In genomic region chr2:209653164-209653563, GRCh38 we compare ENCODE assay signal across 32 cellular contexts.
"Had no signal": no experiment of that assay in that cellular context is flagged by ENCODE, and none has a peak within 500 bp of the region (broad histone marks: within the 10 kb centered on the region; RNA-seq: fewer than 3 reads in every experiment).

No MANE protein-coding gene starts in this region.

- H3K9me3 Mint-ChIP-seq: activated CD4-positive, alpha-beta memory T cell treated with anti-CD3 and anti-CD28 coated beads for 36 hours; activated naive CD4-positive, alpha-beta T cell treated with anti-CD3 and anti-CD28 coated beads, Interleukin-2, amount 10 ng/mL, durations not matched to agents 7 days and 5 days; activated naive CD8-positive, alpha-beta T cell treated with anti-CD3 and anti-CD28 coated beads, Interleukin-2, amount 50 U/mL, for 24 hours; activated T-cell treated with anti-CD3 and anti-CD28 coated beads, Interleukin-2, amount 50 U/mL, for 4 hours; activated T-helper 1 cell treated with anti-CD3 and anti-CD28 coated beads, Interleukin-12 subunit alpha, Interleukin-12 subunit beta, Interleukin-2, Interleukin-4 antibody, amounts not matched to agents 30 ng/mL and 10 ng/mL and 1 ng/mL, durations not matched to agents 14 hours and 24 hours and 36 hours; T-helper 1 cell treated with Interleukin-12 subunit alpha and Interleukin-12 subunit beta and Interleukin-4 antibody, amounts not matched to agents 30 μg/mL and 1 μg/mL, for 36 hours; T-helper 2 cell treated with Interferon-gamma antibody and Interleukin-4, amounts not matched to agents 5 μg/mL and 100 μg/mL, for 36 hours had no signal

- H3K36me3 ChIP-seq: brain microvascular endothelial cell, Peyer's patch, SJSA1 had no signal

- H3K27me3 Mint-ChIP-seq: activated B cell treated with CpG ODN at 0.5 μM for 24 hours; activated CD4-positive, alpha-beta memory T cell treated with anti-CD3 and anti-CD28 coated beads for 36 hours; activated naive CD4-positive, alpha-beta T cell treated with anti-CD3 and anti-CD28 coated beads, Interleukin-2, amount 10 ng/mL, durations not matched to agents 7 days and 5 days; activated naive CD8-positive, alpha-beta T cell; activated naive CD8-positive, alpha-beta T cell treated with anti-CD3 and anti-CD28 coated beads, Interleukin-2, amount 50 U/mL, for 24 hours had no signal

- H3K4me3 ChIP-seq: Peyer's patch, SJSA1 had no signal

- H3K4me1 Mint-ChIP-seq: activated B cell treated with CpG ODN at 0.5 μM for 24 hours; activated naive CD4-positive, alpha-beta T cell treated with anti-CD3 and anti-CD28 coated beads, Interleukin-2, amount 10 ng/mL, durations not matched to agents 7 days and 5 days; activated naive CD8-positive, alpha-beta T cell treated with anti-CD3 and anti-CD28 coated beads, Interleukin-2, amount 50 U/mL, for 24 hours had no signal

- H3K27ac Mint-ChIP-seq: activated B cell treated with CpG ODN at 0.5 μM for 24 hours; activated CD4-positive, alpha-beta memory T cell treated with anti-CD3 and anti-CD28 coated beads for 36 hours; activated naive CD4-positive, alpha-beta T cell treated with anti-CD3 and anti-CD28 coated beads, Interleukin-2, amount 10 ng/mL, durations not matched to agents 7 days and 5 days; activated naive CD8-positive, alpha-beta T cell; activated naive CD8-positive, alpha-beta T cell treated with anti-CD3 and anti-CD28 coated beads, Interleukin-2, amount 50 U/mL, for 24 hours; activated T-helper 1 cell treated with anti-CD3 and anti-CD28 coated beads, Interleukin-12 subunit alpha, Interleukin-12 subunit beta, Interleukin-2, Interleukin-4 antibody, amounts not matched to agents 30 ng/mL and 10 ng/mL and 1 ng/mL, durations not matched to agents 14 hours and 24 hours and 36 hours; T-helper 1 cell treated with Interleukin-12 subunit alpha and Interleukin-12 subunit beta and Interleukin-4 antibody, amounts not matched to agents 30 μg/mL and 1 μg/mL, for 36 hours; T-helper 2 cell treated with Interferon-gamma antibody and Interleukin-4, amounts not matched to agents 5 μg/mL and 100 μg/mL, for 36 hours had no signal

- H3K27me3 ChIP-seq: brain microvascular endothelial cell, Peyer's patch, SJSA1 had no signal

- H3K36me3 Mint-ChIP-seq: activated CD4-positive, alpha-beta memory T cell treated with anti-CD3 and anti-CD28 coated beads for 36 hours; activated naive CD4-positive, alpha-beta T cell treated with anti-CD3 and anti-CD28 coated beads, Interleukin-2, amount 10 ng/mL, durations not matched to agents 7 days and 5 days; activated naive CD8-positive, alpha-beta T cell had no signal

- DNase-seq: activated B cell treated with CpG ODN at 0.5 μM for 24 hours; activated CD4-positive, alpha-beta memory T cell treated with anti-CD3 and anti-CD28 coated beads for 36 hours; activated CD4-positive, alpha-beta T cell treated with anti-CD3 and anti-CD28 coated beads for 4 hours; activated CD4-positive, alpha-beta T cell treated with anti-CD3 and anti-CD28 coated beads, Interleukin-2, amount 50 U/mL, for 1 hour; activated CD4-positive, CD25-positive, alpha-beta regulatory T cell treated with anti-CD3 and anti-CD28 coated beads, Interleukin-2, amount 50 U/mL, for 72 hours; activated CD8-positive, alpha-beta memory T cell treated with anti-CD3 and anti-CD28 coated beads, Interleukin-2, amount 50 U/mL, for 4 hours; activated naive CD4-positive, alpha-beta T cell treated with anti-CD3 and anti-CD28 coated beads, Interleukin-2, amount 10 ng/mL, durations not matched to agents 7 days and 5 days; activated naive CD8-positive, alpha-beta T cell treated with anti-CD3 and anti-CD28 coated beads, Interleukin-2, amount 50 U/mL, for 24 hours; activated T-cell treated with anti-CD3 and anti-CD28 coated beads for 4 hours; activated T-cell treated with anti-CD3 and anti-CD28 coated beads, Interleukin-2, amount 50 U/mL, for 4 hours; anterior cingulate cortex; brain microvascular endothelial cell; central memory CD4-positive, alpha-beta T cell; NCI-H1092 treated with DMSO at 0.1 percent for 48 hours; NCI-H1417; NCI-H146; NCI-H187; NCI-H2029 treated with DMSO at 0.1 percent for 48 hours; NCI-H2171 treated with DMSO at 0.1 percent for 48 hours; NCI-H345; NCI-H524 treated with DMSO at 0.1 percent for 48 hours; NK-92 treated with Interleukin-12 subunit alpha and Interleukin-12 subunit beta, amount 100 ng/mL, for 24 hours; PC-3; Peyer's patch; RPMI8226; SHP77 treated with DMSO at 0.1 percent for 48 hours; SK-N-SH had no signal

- H3K4me3 Mint-ChIP-seq: activated B cell treated with CpG ODN at 0.5 μM for 24 hours; activated CD4-positive, alpha-beta memory T cell treated with anti-CD3 and anti-CD28 coated beads for 36 hours; activated naive CD4-positive, alpha-beta T cell treated with anti-CD3 and anti-CD28 coated beads, Interleukin-2, amount 10 ng/mL, durations not matched to agents 7 days and 5 days; activated naive CD8-positive, alpha-beta T cell; activated naive CD8-positive, alpha-beta T cell treated with anti-CD3 and anti-CD28 coated beads, Interleukin-2, amount 50 U/mL, for 24 hours; activated T-cell treated with anti-CD3 and anti-CD28 coated beads, Interleukin-2, amount 50 U/mL, for 4 hours; activated T-helper 1 cell treated with anti-CD3 and anti-CD28 coated beads, Interleukin-12 subunit alpha, Interleukin-12 subunit beta, Interleukin-2, Interleukin-4 antibody, amounts not matched to agents 30 ng/mL and 10 ng/mL and 1 ng/mL, durations not matched to agents 14 hours and 24 hours and 36 hours; T-helper 1 cell treated with Interleukin-12 subunit alpha and Interleukin-12 subunit beta and Interleukin-4 antibody, amounts not matched to agents 30 μg/mL and 1 μg/mL, for 36 hours; T-helper 2 cell treated with Interferon-gamma antibody and Interleukin-4, amounts not matched to agents 5 μg/mL and 100 μg/mL, for 36 hours had no signal
